ENCODE assay signal across 15 cellular contexts in the genomic region with DNA sequence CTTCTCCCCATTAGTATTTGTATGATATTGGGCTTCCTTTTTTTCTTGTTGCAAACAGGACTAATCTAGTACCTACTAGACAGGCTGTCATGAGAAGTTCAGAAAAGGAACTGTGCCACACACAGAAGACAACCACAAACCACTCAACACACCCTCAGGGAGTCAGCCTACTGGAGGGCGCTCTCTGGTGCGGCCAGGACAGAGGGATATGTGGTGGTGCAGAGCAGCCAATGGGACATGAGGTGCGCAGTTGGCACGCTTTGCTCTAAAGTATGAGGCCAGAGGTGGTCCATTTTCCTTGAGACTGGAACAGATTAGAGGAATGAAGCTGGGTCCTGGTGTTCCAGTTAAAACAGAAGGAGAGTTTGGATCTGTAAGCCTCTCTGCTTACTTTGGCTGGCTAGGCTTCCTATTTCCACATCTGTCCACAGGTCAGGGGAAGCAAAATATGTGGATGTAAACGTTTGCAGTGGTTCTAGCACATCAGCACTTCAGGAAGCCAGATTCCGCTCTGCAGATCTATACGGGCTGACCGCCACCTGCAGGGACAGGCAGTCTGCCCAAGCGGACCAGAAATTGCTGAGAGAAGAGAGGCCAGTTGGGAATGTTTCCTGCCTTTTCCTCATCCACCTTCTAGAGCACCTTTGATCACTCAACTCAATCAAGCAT.
A peak's percentile ranks its signal among the peaks of the same experiment; 100 is the strongest.
DNase-seq lines count a peak whose midpoint lies in the region; ATAC-seq and TF ChIP-seq lines count a peak whose summit lies in the region.
"Had no signal": no experiment of that assay in that cellular context is flagged by ENCODE, and none has a peak within 500 bp of the region (broad histone marks: within the 10 kb centered on the region; RNA-seq: fewer than 3 reads in every experiment).

No MANE protein-coding gene starts in this region.

- TF ChIP-seq CTCF in right lobe of liver (IDR thresholded peaks at IDR 0.05), result peak; percentile 30 to 50 (median 38)

- no peak overlapping the region for H3K4me3 Mint-ChIP-seq in activated T-helper 1 cell treated with anti-CD3 and anti-CD28 coated beads, Interleukin-12 subunit alpha, Interleukin-12 subunit beta, Interleukin-2, Interleukin-4 antibody, amounts not matched to agents 30 ng/mL and 10 ng/mL and 1 ng/mL, durations not matched to agents 14 hours and 24 hours and 36 hours
- H3K4me3 Mint-ChIP-seq: activated T-cell treated with anti-CD3 and anti-CD28 coated beads, Interleukin-2, amount 50 U/mL, for 72 hours had no signal

- no peaks in the 10 kb centered on the region for H3K4me1 Mint-ChIP-seq in activated T-helper 1 cell treated with anti-CD3 and anti-CD28 coated beads, Interleukin-12 subunit alpha, Interleukin-12 subunit beta, Interleukin-2, Interleukin-4 antibody, amounts not matched to agents 30 ng/mL and 10 ng/mL and 1 ng/mL, durations not matched to agents 14 hours and 24 hours and 36 hours (ENCODE audit: low read depth)

- intact Hi-C loops in right lobe of liver (cut with DNase I), result no loop called here
- intact Hi-C loops in activated T-helper 1 cell treated with anti-CD3 and anti-CD28 coated beads, Interleukin-12 subunit alpha, Interleukin-12 subunit beta, Interleukin-2, Interleukin-4 antibody, amounts not matched to agents 30 ng/mL and 10 ng/mL and 1 ng/mL, durations not matched to agents 14 hours and 24 hours and 36 hours (cut with micrococcal nuclease), result no loop called here

- no peak for TF ChIP-seq POLR2A in right lobe of liver (IDR thresholded peaks at IDR 0.05)

- no peaks in the 10 kb centered on the region for H3K9me3 ChIP-seq in right lobe of liver

- no peaks in the 10 kb centered on the region for H3K27me3 ChIP-seq in right lobe of liver

- H3K36me3 ChIP-seq in right lobe of liver, result no peaks in the 10 kb centered on the region

- H3K4me1 ChIP-seq in right lobe of liver, result no peaks in the 10 kb centered on the region

- 83% methylated on average over 4 of the region's 9 CpGs for WGBS in right lobe of liver (ENCODE audit: insufficient coverage, low coverage, low lambda C conversion rate, missing lambda C conversion rate)

- no peak overlapping the region for H3K4me3 ChIP-seq in right lobe of liver
- H3K4me3 ChIP-seq: GM23248, SK-N-MC had no signal

- peaks cover 14% of the 10 kb centered on the region for H3K27me3 Mint-ChIP-seq in activated T-helper 1 cell treated with anti-CD3 and anti-CD28 coated beads, Interleukin-12 subunit alpha, Interleukin-12 subunit beta, Interleukin-2, Interleukin-4 antibody, amounts not matched to agents 30 ng/mL and 10 ng/mL and 1 ng/mL, durations not matched to agents 14 hours and 24 hours and 36 hours (ENCODE audit: insufficient read depth)

- H3K9me3 Mint-ChIP-seq in activated T-helper 1 cell treated with anti-CD3 and anti-CD28 coated beads, Interleukin-12 subunit alpha, Interleukin-12 subunit beta, Interleukin-2, Interleukin-4 antibody, amounts not matched to agents 30 ng/mL and 10 ng/mL and 1 ng/mL, durations not matched to agents 14 hours and 24 hours and 36 hours, result no peaks in the 10 kb centered on the region
- H3K9me3 Mint-ChIP-seq: activated T-cell treated with anti-CD3 and anti-CD28 coated beads, Interleukin-2, amount 50 U/mL, for 72 hours had no signal

- no peak overlapping the region for H3K27ac ChIP-seq in right lobe of liver
- H3K27ac ChIP-seq: SK-N-MC had no signal

- no peak overlapping the region for H3K27ac Mint-ChIP-seq in activated T-helper 1 cell treated with anti-CD3 and anti-CD28 coated beads, Interleukin-12 subunit alpha, Interleukin-12 subunit beta, Interleukin-2, Interleukin-4 antibody, amounts not matched to agents 30 ng/mL and 10 ng/mL and 1 ng/mL, durations not matched to agents 14 hours and 24 hours and 36 hours
- H3K27ac Mint-ChIP-seq: activated T-cell treated with anti-CD3 and anti-CD28 coated beads, Interleukin-2, amount 50 U/mL, for 72 hours had no signal

- DNase-seq in CD1c-positive myeloid dendritic cell (ENCODE audit: extremely low spot score) (peak; percentile 67), NCI-H69 (lab: John Stamatoyannopoulos, UW) (peak; percentile 1), dermis blood vessel endothelial cell (peak; percentile 51), right lobe of liver (peak; percentile 57 to 67 (median 66))
- no peak for DNase-seq in activated CD8-positive, alpha-beta memory T cell treated with anti-CD3 and anti-CD28 coated beads, Interleukin-2, amount 50 U/mL, for 48 hours
- DNase-seq in activated T-helper 1 cell treated with anti-CD3 and anti-CD28 coated beads, Interleukin-12 subunit alpha, Interleukin-12 subunit beta, Interleukin-2, Interleukin-4 antibody, amounts not matched to agents 30 ng/mL and 10 ng/mL and 1 ng/mL, durations not matched to agents 14 hours and 24 hours and 36 hours (ENCODE audit: low spot score), result no peak
- DNase-seq: activated T-cell treated with anti-CD3 and anti-CD28 coated beads, Interleukin-2, amount 50 U/mL, for 72 hours; DMS79 treated with DMSO at 0.1 percent for 48 hours; GM23248; NCI-H526 treated with DMSO at 0.1 percent for 48 hours; stimulated activated CD4-positive, alpha-beta T cell treated with anti-CD3 and anti-CD28 coated beads, Interleukin-4, amount 100 ng/mL, for 4 hours; stimulated activated naive CD4-positive, alpha-beta T cell treated with Interleukin-2 at 50 U/mL for 16 hours had no signal

- ATAC-seq in right lobe of liver (peak; percentile 65 to 97 (median 91)), GM21825 (IDR thresholded peaks at IDR 0.05; ENCODE audit: unreplicated experiment) (no peak), HG02798 (IDR thresholded peaks at IDR 0.05; ENCODE audit: poor library complexity, unreplicated experiment) (no peak)
- ATAC-seq: activated T-cell treated with anti-CD3 and anti-CD28 coated beads, Interleukin-2, amount 50 U/mL, for 72 hours had no signal

- no peaks in the 10 kb centered on the region for H3K36me3 Mint-ChIP-seq in activated T-helper 1 cell treated with anti-CD3 and anti-CD28 coated beads, Interleukin-12 subunit alpha, Interleukin-12 subunit beta, Interleukin-2, Interleukin-4 antibody, amounts not matched to agents 30 ng/mL and 10 ng/mL and 1 ng/mL, durations not matched to agents 14 hours and 24 hours and 36 hours (ENCODE audit: low read depth)

Comparison
In these comparisons a context has a peak if more than half of its experiments do, and no peak if none do; other contexts are left out.
1. DNase-seq: peak in CD1c-positive myeloid dendritic cell (single experiment), NCI-H69 (single experiment), dermis blood vessel endothelial cell (single experiment) and right lobe of liver (3 of 3); none in activated CD8-positive, alpha-beta memory T cell treated with anti-CD3 and anti-CD28 coated beads, Interleukin-2, amount 50 U/mL, for 48 hours (single experiment) and activated T-helper 1 cell treated with anti-CD3 and anti-CD28 coated beads, Interleukin-12 subunit alpha, Interleukin-12 subunit beta, Interleukin-2, Interleukin-4 antibody, amounts not matched to agents 30 ng/mL and 10 ng/mL and 1 ng/mL, durations not matched to agents 14 hours and 24 hours and 36 hours (single experiment).
2. ATAC-seq: peak in right lobe of liver (4 of 4); none in GM21825 (single experiment) and HG02798 (single experiment).